Comparison of ENCODE assay signal across 14 cellular contexts in genomic region chr6:75481394-75481793, GRCh38. TPM values are rescaled to one million over a fixed set of nuclear protein-coding genes. Genes with fewer than 3 reads are reported as not detected.
A peak's percentile ranks its signal among the peaks of the same experiment; 100 is the strongest.
DNase-seq lines count a peak whose midpoint lies in the region; ATAC-seq and TF ChIP-seq lines count a peak whose summit lies in the region.
"Had no signal": no experiment of that assay in that cellular context is flagged by ENCODE, and none has a peak within 500 bp of the region (broad histone marks: within the 10 kb centered on the region; RNA-seq: fewer than 3 reads in every experiment).

No MANE protein-coding gene starts in this region.

- H3K4me1 Mint-ChIP-seq in type B pancreatic cell (ENCODE audit: unreplicated experiment), result peaks cover 7% of the 10 kb centered on the region
- H3K4me1 Mint-ChIP-seq: activated T-helper 17 cell treated with anti-CD3 and anti-CD28 coated beads, Interleukin-2, amount 50 U/mL, for 72 hours had no signal

- H3K27ac Mint-ChIP-seq in type B pancreatic cell, result peak overlapping the region; percentile 7
- H3K27ac Mint-ChIP-seq: activated CD8-positive, alpha-beta T cell treated with anti-CD3 and anti-CD28 coated beads, Interleukin-2, amount 10 ng/mL, durations not matched to agents 7 days and 5 days; activated T-helper 17 cell treated with anti-CD3 and anti-CD28 coated beads, Interleukin-2, amount 50 U/mL, for 72 hours; effector memory CD8-positive, alpha-beta T cell; HFFc6 had no signal

- ATAC-seq in omental fat pad (ENCODE audit: low FRiP score), result no peak
- ATAC-seq: activated CD8-positive, alpha-beta T cell treated with anti-CD3 and anti-CD28 coated beads, Interleukin-2, amount 10 ng/mL, durations not matched to agents 7 days and 5 days; activated T-helper 17 cell treated with anti-CD3 and anti-CD28 coated beads, Interleukin-2, amount 50 U/mL, for 72 hours; effector memory CD8-positive, alpha-beta T cell had no signal

- H3K4me3 Mint-ChIP-seq in type B pancreatic cell, result no peak overlapping the region
- H3K4me3 Mint-ChIP-seq: activated CD8-positive, alpha-beta T cell treated with anti-CD3 and anti-CD28 coated beads, Interleukin-2, amount 10 ng/mL, durations not matched to agents 7 days and 5 days; activated T-helper 17 cell treated with anti-CD3 and anti-CD28 coated beads, Interleukin-2, amount 50 U/mL, for 72 hours; effector memory CD8-positive, alpha-beta T cell; HFFc6 had no signal

- no peak overlapping the region for H3K9ac ChIP-seq in muscle layer of colon (ENCODE audit: low read length)

- H3K36me3 ChIP-seq in ascending aorta, result no peaks in the 10 kb centered on the region
- no peaks in the 10 kb centered on the region for H3K36me3 ChIP-seq in muscle layer of colon (ENCODE audit: insufficient read depth, low read length)

- H3K4me3 ChIP-seq in ascending aorta, result peak overlapping the region in 1 of 2 donors; percentile 11
- H3K4me3 ChIP-seq in fibroblast of the aortic adventitia (ENCODE audit: low read depth, low read length), result no peak overlapping the region
- no peak overlapping the region for H3K4me3 ChIP-seq in muscle layer of colon (ENCODE audit: low read depth in 1 of 2, low read length in 2 of 2)
- H3K4me3 ChIP-seq: testis had no signal

- H3K9me3 Mint-ChIP-seq in type B pancreatic cell, result no peaks in the 10 kb centered on the region
- H3K9me3 Mint-ChIP-seq: activated T-helper 17 cell treated with anti-CD3 and anti-CD28 coated beads, Interleukin-2, amount 50 U/mL, for 72 hours; effector memory CD8-positive, alpha-beta T cell; HFFc6 had no signal

- TF ChIP-seq CTCF in ascending aorta (IDR thresholded peaks at IDR 0.05), result no peak
- TF ChIP-seq CTCF in fibroblast of the aortic adventitia (IDR thresholded peaks at IDR 0.05; ENCODE audit: insufficient read depth, low read length), result no peak
- TF ChIP-seq CTCF in type B pancreatic cell (conservative IDR thresholded peaks at IDR 0.05), result no peak
- TF ChIP-seq CTCF in omental fat pad (IDR thresholded peaks at IDR 0.05), result no peak

- no peaks in the 10 kb centered on the region for H3K27me3 Mint-ChIP-seq in type B pancreatic cell

- H3K27me3 ChIP-seq in ascending aorta, result no peaks in the 10 kb centered on the region
- no peaks in the 10 kb centered on the region for H3K27me3 ChIP-seq in muscle layer of colon (ENCODE audit: control insufficient read depth in 1 of 2, insufficient read depth in 2 of 2, low read length in 2 of 2)
- H3K27me3 ChIP-seq: testis had no signal

- H3K9me3 ChIP-seq in ascending aorta, result no peaks in the 10 kb centered on the region
- H3K9me3 ChIP-seq in muscle layer of colon (ENCODE audit: low read length), result no peaks in the 10 kb centered on the region
- H3K9me3 ChIP-seq: testis had no signal

- H3K4me1 ChIP-seq in ascending aorta (peaks cover 3 to 38% of the 10 kb centered on the region in 2 donors), muscle layer of colon (ENCODE audit: insufficient read depth, low read length) (peaks cover 46% of the 10 kb centered on the region)
- H3K4me1 ChIP-seq: testis had no signal

- DNase-seq in ascending aorta (ENCODE audit: low spot score in 2 of 2) (no peak), fibroblast of the aortic adventitia (ENCODE audit: low read depth) (peak; percentile 41), type B pancreatic cell (ENCODE audit: extremely low spot score, unreplicated experiment) (no peak), SIG-M5 (lab: John Stamatoyannopoulos, UW) (no peak), dermis blood vessel endothelial cell (no peak), omental fat pad (ENCODE audit: low spot score) (no peak)
- no peak for DNase-seq in NK-92 treated with Interleukin-12 subunit alpha and Interleukin-12 subunit beta, amount 100 ng/mL, for 24 hours (lab: John Stamatoyannopoulos, UW)
- DNase-seq: activated CD8-positive, alpha-beta T cell treated with anti-CD3 and anti-CD28 coated beads, Interleukin-2, amount 10 ng/mL, durations not matched to agents 7 days and 5 days; effector memory CD8-positive, alpha-beta T cell; MM.1S; testis had no signal

- H3K36me3 Mint-ChIP-seq in type B pancreatic cell, result no peaks in the 10 kb centered on the region

- intact Hi-C loops in ascending aorta (cut with DNase I), result loop anchor here (2.0 kb wide), 1 partner anchor 45 kb away; no protein-coding TSS in a partner anchor

- H3K27ac ChIP-seq in ascending aorta (peak overlapping the region; percentile 79 to 82), muscle layer of colon (ENCODE audit: low read depth, low read length) (peak overlapping the region; percentile 78)
- H3K27ac ChIP-seq: testis had no signal

RNA-seq across cellular contexts. Expression of gene FILIP1, which starts 12.2 kb away (rescaled TPM):
- total RNA-seq in ascending aorta (13.6 TPM), fibroblast of the aortic adventitia (ENCODE audit: low replicate concordance) (0.45 and 5.5 TPM in 2 replicates), type B pancreatic cell (ENCODE audit: low replicate concordance) (2.0 and 5.0 TPM in 2 replicates), dermis blood vessel endothelial cell (11.3 and 21.1 TPM in 2 replicates), omental fat pad (10 to 100 TPM in 1 of 4 donors, 1 to 10 TPM in 3; 3.0 to 15.9 (median 5.7) TPM)
- total RNA-seq: activated CD8-positive, alpha-beta T cell treated with anti-CD3 and anti-CD28 coated beads, Interleukin-2, amount 10 ng/mL, durations not matched to agents 7 days and 5 days; activated T-helper 17 cell treated with anti-CD3 and anti-CD28 coated beads, Interleukin-2, amount 50 U/mL, for 72 hours had no signal
